ENCODE assay signal across 1 cellular context in the genomic region with DNA sequence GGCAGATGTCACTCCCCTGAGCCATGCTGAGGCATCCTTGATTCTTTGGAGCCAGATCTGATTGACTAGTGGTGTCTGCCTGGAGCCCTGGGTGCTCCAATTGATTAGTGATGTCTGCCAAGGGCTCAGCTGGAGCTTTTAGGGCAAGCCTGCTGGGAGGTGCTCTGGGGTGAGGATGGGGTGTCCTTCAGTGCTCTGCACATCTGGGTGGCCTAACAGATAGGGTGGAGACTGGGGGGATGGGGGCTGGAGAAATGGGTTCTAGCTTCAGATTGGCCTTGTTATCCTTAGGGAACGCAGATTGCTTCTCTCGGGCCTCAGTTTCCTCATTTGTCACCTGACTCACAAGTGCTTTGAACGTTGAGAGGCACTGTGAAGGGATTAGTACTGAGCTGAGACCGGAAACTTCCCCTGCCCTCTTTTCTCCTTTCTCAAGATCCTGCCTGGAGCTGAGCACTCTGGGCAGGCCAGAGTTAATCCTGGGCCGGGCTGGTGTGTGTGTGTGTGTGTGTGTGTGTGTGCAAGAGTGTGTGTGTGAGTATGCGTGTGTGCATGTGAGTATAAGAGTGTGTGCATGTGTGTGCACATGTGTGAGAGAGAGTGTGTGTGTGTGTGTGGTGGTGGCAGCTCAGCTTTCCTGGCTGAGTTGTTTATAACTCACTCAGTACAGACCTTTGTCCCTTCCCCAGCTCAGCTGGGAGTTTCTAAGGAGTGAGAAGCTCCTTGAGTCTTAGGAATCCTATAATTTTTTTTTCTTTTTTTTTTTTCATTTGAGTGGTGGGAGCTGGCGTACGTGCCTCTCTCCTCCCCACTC.
TF ChIP-seq lines count a peak whose summit lies in the region.

No MANE protein-coding gene starts in this region.

TF ChIP-seq in A549, 52 proteins besides CTCF, POLR2A, EP300 and RAD21 (continued from another document):
- TF ChIP-seq, protein P1, sequence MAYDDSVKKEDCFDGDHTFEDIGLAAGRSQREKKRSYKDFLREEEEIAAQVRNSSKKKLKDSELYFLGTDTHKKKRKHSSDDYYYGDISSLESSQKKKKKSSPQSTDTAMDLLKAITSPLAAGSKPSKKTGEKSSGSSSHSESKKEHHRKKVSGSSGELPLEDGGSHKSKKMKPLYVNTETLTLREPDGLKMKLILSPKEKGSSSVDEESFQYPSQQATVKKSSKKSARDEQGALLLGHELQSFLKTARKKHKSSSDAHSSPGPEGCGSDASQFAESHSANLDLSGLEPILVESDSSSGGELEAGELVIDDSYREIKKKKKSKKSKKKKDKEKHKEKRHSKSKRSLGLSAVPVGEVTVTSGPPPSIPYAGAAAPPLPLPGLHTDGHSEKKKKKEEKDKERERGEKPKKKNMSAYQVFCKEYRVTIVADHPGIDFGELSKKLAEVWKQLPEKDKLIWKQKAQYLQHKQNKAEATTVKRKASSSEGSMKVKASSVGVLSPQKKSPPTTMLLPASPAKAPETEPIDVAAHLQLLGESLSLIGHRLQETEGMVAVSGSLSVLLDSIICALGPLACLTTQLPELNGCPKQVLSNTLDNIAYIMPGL (CRISPR knock-in tag; IDR thresholded peaks at IDR 0.05; ENCODE audit: borderline replicate concordance) = no peak
